Comparison of ENCODE assay signal across 9 cellular contexts in genomic region chr2:181305151-181306123, GRCh38.
DNase-seq lines count a peak whose midpoint lies in the region; ATAC-seq and TF ChIP-seq lines count a peak whose summit lies in the region.
"Had no signal": no experiment of that assay in that cellular context is flagged by ENCODE, and none has a peak within 500 bp of the region (broad histone marks: within the 10 kb centered on the region; RNA-seq: fewer than 3 reads in every experiment).

No MANE protein-coding gene starts in this region.

- no peaks in the 10 kb centered on the region for H3K27me3 Mint-ChIP-seq in activated CD4-positive, alpha-beta memory T cell treated with anti-CD3 and anti-CD28 coated beads for 36 hours

- peak; percentile 38 for DNase-seq in NCI-H2029 (lab: John Stamatoyannopoulos, UW)
- DNase-seq in NCI-H2029 treated with DMSO at 0.1 percent for 48 hours (lab: John Stamatoyannopoulos, UW): no peak
- peak; percentile 69 for DNase-seq in activated CD4-positive, alpha-beta memory T cell treated with anti-CD3 and anti-CD28 coated beads for 36 hours
- DNase-seq in left lung: no peak
- DNase-seq in GM19238 (ENCODE audit: insufficient read length, low spot score): no peak
- no peak for DNase-seq in A172 (ENCODE audit: low spot score)

- H3K27ac ChIP-seq in KOPT-K1 (ENCODE audit: low read depth, low read length, poor library complexity, severe bottlenecking) (peak overlapping the region; percentile 97), left lung (peak overlapping the region in 1 of 2 donors; percentile 34)

- peaks cover 0 to 52% of the 10 kb centered on the region in 2 donors for H3K4me1 ChIP-seq in left lung

- no peaks in the 10 kb centered on the region for H3K36me3 ChIP-seq in KOPT-K1 (ENCODE audit: insufficient read depth, low read length)
- H3K36me3 ChIP-seq in left lung: no peaks in the 10 kb centered on the region

- intact Hi-C loops in activated CD4-positive, alpha-beta memory T cell treated with anti-CD3 and anti-CD28 coated beads for 36 hours (cut with micrococcal nuclease): loop anchor here (1.0 to 10.0 kb wide), 6 partner anchors 23 to 409 kb away; no protein-coding TSS in a partner anchor
- intact Hi-C loops in left lung (cut with DNase I): no loop called here

- POLR2A ChIA-PET in activated CD4-positive, alpha-beta memory T cell treated with anti-CD3 and anti-CD28 coated beads for 36 hours (lab: Charles Lee): interaction anchor here (0.8 to 1.4 kb wide), 4 partner anchors 9 to 155 kb away, joined by 3 to 4 read pairs (median 4); no protein-coding TSS in a partner anchor

- H3K9me3 ChIP-seq in KOPT-K1 (ENCODE audit: insufficient read depth, low read length, poor library complexity, severe bottlenecking) (no peaks in the 10 kb centered on the region), left lung (no peaks in the 10 kb centered on the region)

- peak; percentile 90 for ATAC-seq in GM21825 (IDR thresholded peaks at IDR 0.05; ENCODE audit: unreplicated experiment)
- peak; percentile 87 for ATAC-seq in left lung

- H3K4me3 ChIP-seq in left lung: no peak overlapping the region
- H3K4me3 ChIP-seq: skin epidermis had no signal

- H3K9me3 Mint-ChIP-seq in activated CD4-positive, alpha-beta memory T cell treated with anti-CD3 and anti-CD28 coated beads for 36 hours: no peaks in the 10 kb centered on the region

- H3K4me3 Mint-ChIP-seq in activated CD4-positive, alpha-beta memory T cell treated with anti-CD3 and anti-CD28 coated beads for 36 hours: peak overlapping the region; percentile 48

- H3K4me1 Mint-ChIP-seq in activated CD4-positive, alpha-beta memory T cell treated with anti-CD3 and anti-CD28 coated beads for 36 hours (ENCODE audit: low read depth): peaks cover 75% of the 10 kb centered on the region

- CTCF ChIA-PET in activated CD4-positive, alpha-beta memory T cell treated with anti-CD3 and anti-CD28 coated beads for 36 hours (lab: Charles Lee): interaction anchor here (1.0 to 1.9 kb wide), 3 partner anchors 152 to 201 kb away, joined by 3 to 13 read pairs (median 12); partner anchors contain the start of gene ITGA4

- no peaks in the 10 kb centered on the region for H3K36me3 Mint-ChIP-seq in activated CD4-positive, alpha-beta memory T cell treated with anti-CD3 and anti-CD28 coated beads for 36 hours

- peak overlapping the region; percentile 97 for H3K27ac Mint-ChIP-seq in activated CD4-positive, alpha-beta memory T cell treated with anti-CD3 and anti-CD28 coated beads for 36 hours

- no peaks in the 10 kb centered on the region for H3K27me3 ChIP-seq in left lung

- no peak for TF ChIP-seq CTCF in left lung (IDR thresholded peaks at IDR 0.05)

Comparison
In these comparisons a context has a peak if more than half of its experiments do, and no peak if none do; other contexts are left out.
1. DNase-seq: peak in NCI-H2029 (single experiment) and activated CD4-positive, alpha-beta memory T cell treated with anti-CD3 and anti-CD28 coated beads for 36 hours (single experiment); none in NCI-H2029 treated with DMSO at 0.1 percent for 48 hours (single experiment), left lung (0 of 2), GM19238 (single experiment) and A172 (single experiment).